In the genomic region with DNA sequence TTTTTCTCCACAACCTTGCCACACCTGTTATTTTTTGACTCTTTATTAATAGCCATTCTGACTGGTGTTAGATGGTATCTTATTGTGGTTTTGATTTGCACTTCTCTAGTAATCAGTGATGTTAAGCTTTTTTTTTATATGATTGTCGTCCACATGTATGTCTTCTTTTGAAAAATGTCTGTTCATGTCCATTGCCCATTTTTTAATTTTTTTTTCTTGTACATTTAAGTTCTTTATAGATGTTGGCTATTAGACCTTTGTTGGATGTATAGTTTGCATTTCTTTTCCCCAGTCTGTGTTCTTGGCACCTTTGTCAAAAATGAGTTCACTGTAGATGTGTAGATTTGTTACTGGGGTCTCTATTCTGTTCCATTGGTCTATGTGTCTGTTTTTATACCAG, we compare ENCODE assay signal across 42 cellular contexts. TPM values are rescaled to one million over a fixed set of nuclear protein-coding genes. Genes with fewer than 3 reads are reported as not detected.
"Had no signal": no experiment of that assay in that cellular context is flagged by ENCODE, and none has a peak within 500 bp of the region (broad histone marks: within the 10 kb centered on the region; RNA-seq: fewer than 3 reads in every experiment).

No MANE protein-coding gene starts in this region.

- H3K4me3 Mint-ChIP-seq: activated naive CD4-positive, alpha-beta T cell treated with anti-CD3 and anti-CD28 coated beads for 36 hours; activated naive CD4-positive, alpha-beta T cell treated with anti-CD3 and anti-CD28 coated beads, Interleukin-2, amount 10 ng/mL, durations not matched to agents 7 days and 5 days; activated naive CD4-positive, alpha-beta T cell treated with anti-CD3 and anti-CD28 coated beads, Interleukin-2, amount 50 U/mL, for 24 hours; activated naive CD8-positive, alpha-beta T cell; activated naive CD8-positive, alpha-beta T cell treated with anti-CD3 and anti-CD28 coated beads for 36 hours; activated naive CD8-positive, alpha-beta T cell treated with anti-CD3 and anti-CD28 coated beads, Interleukin-2, amount 10 ng/mL, durations not matched to agents 7 days and 5 days; activated naive CD8-positive, alpha-beta T cell treated with anti-CD3 and anti-CD28 coated beads, Interleukin-2, amount 50 U/mL, for 24 hours; activated T-cell treated with anti-CD3 and anti-CD28 coated beads, Interleukin-2, amount 50 U/mL, for 24 hours; activated T-cell treated with anti-CD3 and anti-CD28 coated beads, Interleukin-2, amount 50 U/mL, for 4 hours; activated T-cell treated with anti-CD3 and anti-CD28 coated beads, Interleukin-2, amount 50 U/mL, for 72 hours; activated T-helper 1 cell treated with anti-CD3 and anti-CD28 coated beads, Interleukin-12 subunit alpha, Interleukin-12 subunit beta, Interleukin-2, Interleukin-4 antibody, amounts not matched to agents 30 ng/mL and 10 ng/mL and 1 ng/mL, durations not matched to agents 14 hours and 24 hours and 36 hours; activated T-helper 17 cell treated with anti-CD3 and anti-CD28 coated beads, Interleukin-2, amount 50 U/mL, for 72 hours; brain; central memory CD8-positive, alpha-beta T cell had no signal

- FAIRE-seq: astrocyte, bronchial epithelial cell had no signal

- H3K27ac Mint-ChIP-seq: activated naive CD4-positive, alpha-beta T cell treated with anti-CD3 and anti-CD28 coated beads for 36 hours; activated naive CD4-positive, alpha-beta T cell treated with anti-CD3 and anti-CD28 coated beads, Interleukin-2, amount 10 ng/mL, durations not matched to agents 7 days and 5 days; activated naive CD4-positive, alpha-beta T cell treated with anti-CD3 and anti-CD28 coated beads, Interleukin-2, amount 50 U/mL, for 24 hours; activated naive CD4-positive, alpha-beta T cell treated with anti-CD3 and anti-CD28 coated beads, Interleukin-2, amount 50 U/mL, for 72 hours; activated naive CD8-positive, alpha-beta T cell; activated naive CD8-positive, alpha-beta T cell treated with anti-CD3 and anti-CD28 coated beads for 36 hours; activated naive CD8-positive, alpha-beta T cell treated with anti-CD3 and anti-CD28 coated beads, Interleukin-2, amount 10 ng/mL, durations not matched to agents 7 days and 5 days; activated naive CD8-positive, alpha-beta T cell treated with anti-CD3 and anti-CD28 coated beads, Interleukin-2, amount 50 U/mL, for 24 hours; activated T-cell treated with anti-CD3 and anti-CD28 coated beads, Interleukin-2, amount 50 U/mL, for 24 hours; activated T-helper 1 cell treated with anti-CD3 and anti-CD28 coated beads, Interleukin-12 subunit alpha, Interleukin-12 subunit beta, Interleukin-2, Interleukin-4 antibody, amounts not matched to agents 30 ng/mL and 10 ng/mL and 1 ng/mL, durations not matched to agents 14 hours and 24 hours and 36 hours; activated T-helper 17 cell treated with anti-CD3 and anti-CD28 coated beads, Interleukin-2, amount 50 U/mL, for 72 hours; activated T-helper 2 cell treated with anti-CD3 and anti-CD28 coated beads, Interferon-gamma antibody, Interleukin-2, Interleukin-4, amounts not matched to agents 10 μg/mL and 5 μg/mL and 100 μg/mL, durations not matched to agents 14 hours and 24 hours and 36 hours; brain had no signal

- H3K27me3 Mint-ChIP-seq: activated naive CD4-positive, alpha-beta T cell treated with anti-CD3 and anti-CD28 coated beads, Interleukin-2, amount 10 ng/mL, durations not matched to agents 7 days and 5 days; activated naive CD4-positive, alpha-beta T cell treated with anti-CD3 and anti-CD28 coated beads, Interleukin-2, amount 50 U/mL, for 24 hours; activated naive CD8-positive, alpha-beta T cell; activated naive CD8-positive, alpha-beta T cell treated with anti-CD3 and anti-CD28 coated beads for 36 hours; activated naive CD8-positive, alpha-beta T cell treated with anti-CD3 and anti-CD28 coated beads, Interleukin-2, amount 10 ng/mL, durations not matched to agents 7 days and 5 days; activated naive CD8-positive, alpha-beta T cell treated with anti-CD3 and anti-CD28 coated beads, Interleukin-2, amount 50 U/mL, for 24 hours; activated T-cell treated with anti-CD3 and anti-CD28 coated beads, Interleukin-2, amount 50 U/mL, for 24 hours; activated T-helper 17 cell treated with anti-CD3 and anti-CD28 coated beads, Interleukin-2, amount 50 U/mL, for 72 hours; brain; central memory CD8-positive, alpha-beta T cell had no signal

- H3K4me1 Mint-ChIP-seq: activated naive CD4-positive, alpha-beta T cell treated with anti-CD3 and anti-CD28 coated beads, Interleukin-2, amount 10 ng/mL, durations not matched to agents 7 days and 5 days; brain; central memory CD8-positive, alpha-beta T cell had no signal

- H3K9me3 Mint-ChIP-seq: activated naive CD4-positive, alpha-beta T cell treated with anti-CD3 and anti-CD28 coated beads for 36 hours; activated naive CD4-positive, alpha-beta T cell treated with anti-CD3 and anti-CD28 coated beads, Interleukin-2, amount 10 ng/mL, durations not matched to agents 7 days and 5 days; activated naive CD4-positive, alpha-beta T cell treated with anti-CD3 and anti-CD28 coated beads, Interleukin-2, amount 50 U/mL, for 24 hours; activated naive CD8-positive, alpha-beta T cell treated with anti-CD3 and anti-CD28 coated beads, Interleukin-2, amount 10 ng/mL, durations not matched to agents 7 days and 5 days; activated T-cell treated with anti-CD3 and anti-CD28 coated beads, Interleukin-2, amount 50 U/mL, for 24 hours; activated T-cell treated with anti-CD3 and anti-CD28 coated beads, Interleukin-2, amount 50 U/mL, for 4 hours; activated T-helper 17 cell treated with anti-CD3 and anti-CD28 coated beads, Interleukin-2, amount 50 U/mL, for 72 hours; central memory CD8-positive, alpha-beta T cell had no signal

- H3K4me3 ChIP-seq: adrenal gland, ascending aorta, body of pancreas, breast epithelium, cardiac muscle cell had no signal

- ATAC-seq: activated naive CD4-positive, alpha-beta T cell treated with anti-CD3 and anti-CD28 coated beads, Interleukin-2, amount 50 U/mL, for 72 hours; activated naive CD8-positive, alpha-beta T cell treated with anti-CD3 and anti-CD28 coated beads, Interleukin-2, amount 50 U/mL, for 24 hours; activated T-cell treated with anti-CD3 and anti-CD28 coated beads, Interleukin-2, amount 50 U/mL, for 4 hours; activated T-cell treated with anti-CD3 and anti-CD28 coated beads, Interleukin-2, amount 50 U/mL, for 72 hours; activated T-helper 17 cell treated with anti-CD3 and anti-CD28 coated beads, Interleukin-2, amount 50 U/mL, for 72 hours; body of pancreas had no signal

- DNase-seq: activated effector memory CD4-positive, alpha-beta T cell treated with anti-CD3 and anti-CD28 coated beads, Interleukin-2, amount 50 U/mL, for 16 hours; activated effector memory CD4-positive, alpha-beta T cell treated with Interleukin-2 at 50 U/mL for 16 hours; activated gamma-delta T cell; activated gamma-delta T cell treated with Interleukin-2 at 50 U/mL for 16 hours; activated naive CD4-positive, alpha-beta T cell; activated naive CD4-positive, alpha-beta T cell treated with anti-CD3 and anti-CD28 coated beads for 36 hours; activated naive CD4-positive, alpha-beta T cell treated with anti-CD3 and anti-CD28 coated beads, Interleukin-2, amount 10 ng/mL, durations not matched to agents 7 days and 5 days; activated naive CD4-positive, alpha-beta T cell treated with anti-CD3 and anti-CD28 coated beads, Interleukin-2, amount 50 U/mL, for 16 hours; activated naive CD4-positive, alpha-beta T cell treated with Interleukin-2 at 50 U/mL for 16 hours; activated naive CD8-positive, alpha-beta T cell treated with anti-CD3 and anti-CD28 coated beads for 36 hours; activated naive CD8-positive, alpha-beta T cell treated with anti-CD3 and anti-CD28 coated beads, Interleukin-2, amount 10 ng/mL, durations not matched to agents 7 days and 5 days; activated naive CD8-positive, alpha-beta T cell treated with anti-CD3 and anti-CD28 coated beads, Interleukin-2, amount 50 U/mL, for 24 hours; activated T-cell treated with anti-CD3 and anti-CD28 coated beads for 4 hours; activated T-cell treated with anti-CD3 and anti-CD28 coated beads, Interleukin-2, amount 50 U/mL, for 1 hour; activated T-cell treated with anti-CD3 and anti-CD28 coated beads, Interleukin-2, amount 50 U/mL, for 24 hours; activated T-cell treated with anti-CD3 and anti-CD28 coated beads, Interleukin-2, amount 50 U/mL, for 4 hours; activated T-cell treated with anti-CD3 and anti-CD28 coated beads, Interleukin-2, amount 50 U/mL, for 48 hours; activated T-cell treated with anti-CD3 and anti-CD28 coated beads, Interleukin-2, amount 50 U/mL, for 72 hours; adrenal gland; amniotic stem cell; amygdala; anterior cingulate cortex; aorta; body of pancreas; brain microvascular endothelial cell; caudate nucleus; central memory CD4-positive, alpha-beta T cell; cerebellar nuclear complex had no signal

RNA-seq across cellular contexts. Expression of gene CYP3A5, which starts 34.2 kb away (rescaled TPM):
- total RNA-seq: activated naive CD8-positive, alpha-beta T cell treated with anti-CD3 and anti-CD28 coated beads for 36 hours; activated naive CD8-positive, alpha-beta T cell treated with anti-CD3 and anti-CD28 coated beads, Interleukin-2, amount 10 ng/mL, durations not matched to agents 7 days and 5 days; activated T-helper 1 cell treated with anti-CD3 and anti-CD28 coated beads, Interleukin-12 subunit alpha, Interleukin-12 subunit beta, Interleukin-2, Interleukin-4 antibody, amounts not matched to agents 30 ng/mL and 10 ng/mL and 1 ng/mL, durations not matched to agents 14 hours and 24 hours and 36 hours; activated T-helper 2 cell treated with anti-CD3 and anti-CD28 coated beads, Interferon-gamma antibody, Interleukin-2, Interleukin-4, amounts not matched to agents 10 μg/mL and 5 μg/mL and 100 μg/mL, durations not matched to agents 14 hours and 24 hours and 36 hours had no signal

RNA-seq across cellular contexts. Expression of gene TMEM225B, which starts 47.5 kb away (rescaled TPM):
- total RNA-seq: cardiac septum had no signal
